Comparison of ENCODE assay signal across 15 cellular contexts in genomic region chr10:24974978-24975377, GRCh38. TPM values are rescaled to one million over a fixed set of nuclear protein-coding genes. Genes with fewer than 3 reads are reported as not detected.
A peak's percentile ranks its signal among the peaks of the same experiment; 100 is the strongest.
DNase-seq lines count a peak whose midpoint lies in the region; ATAC-seq and TF ChIP-seq lines count a peak whose summit lies in the region.
"Had no signal": no experiment of that assay in that cellular context is flagged by ENCODE, and none has a peak within 500 bp of the region (broad histone marks: within the 10 kb centered on the region; RNA-seq: fewer than 3 reads in every experiment).

No MANE protein-coding gene starts in this region.

- no peaks in the 10 kb centered on the region for H4K20me1 ChIP-seq in H9 (ENCODE audit: control insufficient read depth, insufficient read depth, insufficient read length)

- H3K79me1 ChIP-seq in H9 (ENCODE audit: insufficient read depth, low read depth, low read length, poor library complexity, severe bottlenecking), result no peaks in the 10 kb centered on the region

- H3K4me3 ChIP-seq in brain microvascular endothelial cell (ENCODE audit: low read depth, low read length) (no peak overlapping the region), right cardiac atrium (ENCODE audit: low read length) (no peak overlapping the region), gastrocnemius medialis (no peak overlapping the region), HAP-1 (no peak overlapping the region)
- H3K4me3 ChIP-seq: SK-N-MC, transverse colon had no signal

- no peak overlapping the region for H3K4ac ChIP-seq in H9 (ENCODE audit: low read depth, low read length)

- no peaks in the 10 kb centered on the region for H3K23me2 ChIP-seq in H9 (ENCODE audit: insufficient read length, low read depth, low read length, poor library complexity, severe bottlenecking)

- H2BK15ac ChIP-seq in H9 (ENCODE audit: low read depth, low read length), result no peak overlapping the region

- no peaks in the 10 kb centered on the region for H3K27me3 Mint-ChIP-seq in H9 (ENCODE audit: low read depth)

- H3K4me1 Mint-ChIP-seq in H9, result peaks cover 0 to 5% of the 10 kb centered on the region in 2 experiments; a peak in 3 of 4 replicates

- no peak overlapping the region for H2BK120ac ChIP-seq in H9 (ENCODE audit: low read depth, low read length, poor library complexity, severe bottlenecking)

- no peak overlapping the region for H2AFZ ChIP-seq in H9 (ENCODE audit: low read length)

- DNase-seq in GM04503 (ENCODE audit: low read depth), result peak; percentile 71
- DNase-seq in brain microvascular endothelial cell, result peak; percentile 52
- peak; percentile 73 to 85 (median 81) for DNase-seq in right cardiac atrium
- peak; percentile 20 to 50 for DNase-seq in gastrocnemius medialis
- no peak for DNase-seq in mesenteric fat pad (ENCODE audit: low spot score)
- DNase-seq in H9, result no peak
- DNase-seq in globus pallidus (ENCODE audit: low spot score), result no peak
- no peak for DNase-seq in HAP-1 (ENCODE audit: low spot score in 2 of 2)
- DNase-seq: activated CD4-positive, alpha-beta T cell treated with anti-CD3 and anti-CD28 coated beads, Interleukin-2, amount 50 U/mL, for 4 hours; activated naive CD4-positive, alpha-beta T cell treated with anti-CD3 and anti-CD28 coated beads for 36 hours; MM.1S; NCI-H526; posterior cingulate gyrus; transverse colon had no signal

- H4K5ac ChIP-seq in H9 (ENCODE audit: insufficient read length, low read depth, low read length), result no peak overlapping the region

- H3K9ac ChIP-seq in H9 (ENCODE audit: extremely low read depth, insufficient read length, low read length), result no peak overlapping the region

- no peak overlapping the region for H3K23ac ChIP-seq in H9 (ENCODE audit: insufficient read length, low read depth, low read length)

- intact Hi-C loops in right cardiac atrium (cut with DNase I), result no loop called here
- intact Hi-C loops in gastrocnemius medialis (cut with DNase I; ENCODE audit: low total_unique reads), result no loop called here

- no peak overlapping the region for H3K56ac ChIP-seq in H9 (ENCODE audit: insufficient read length, low read depth, low read length)

- H3K4me2 ChIP-seq in H9 (ENCODE audit: insufficient read depth, insufficient read length, low read length), result no peak overlapping the region

- H3K14ac ChIP-seq in H9 (ENCODE audit: insufficient read depth, low read length), result no peak overlapping the region

- H2BK5ac ChIP-seq in H9 (ENCODE audit: insufficient read length, low read length), result no peak overlapping the region

- no peaks in the 10 kb centered on the region for H3K36me3 ChIP-seq in brain microvascular endothelial cell (replicated peaks)
- H3K36me3 ChIP-seq in gastrocnemius medialis, result no peaks in the 10 kb centered on the region
- no peaks in the 10 kb centered on the region for H3K36me3 ChIP-seq in HAP-1 (replicated peaks)
- H3K36me3 ChIP-seq: transverse colon had no signal

- in situ Hi-C loops in brain microvascular endothelial cell (cut with HindIII; ENCODE audit: low pct_ligation_motif_present, low sequenced_read_pairs) (no loop called here), gastrocnemius medialis (cut with MboI; ENCODE audit: low sequenced_read_pairs in 4 of 4) (loop anchor here (25.0 kb wide), 2 partner anchors 238 to 338 kb away; no protein-coding TSS in a partner anchor), HAP-1 (cut with MboI; ENCODE audit: low sequenced_read_pairs) (no loop called here)

- 16% methylated on average over 2 of the region's 2 CpGs for WGBS in right cardiac atrium
- no CpG with 5 or more reads among the region's 2 CpGs for WGBS in H9 (ENCODE audit: extremely low coverage, insufficient read length, low lambda C conversion rate)

- no peak for TF ChIP-seq POLR2A in gastrocnemius medialis (IDR thresholded peaks at IDR 0.05)

- no peak overlapping the region for H4K91ac ChIP-seq in H9 (ENCODE audit: insufficient read length, low read depth, low read length)

- no peak overlapping the region for H3K27ac Mint-ChIP-seq in H9
- H3K27ac Mint-ChIP-seq: activated naive CD4-positive, alpha-beta T cell treated with anti-CD3 and anti-CD28 coated beads for 36 hours had no signal

- TF ChIP-seq CTCF in brain microvascular endothelial cell (IDR thresholded peaks at IDR 0.05; ENCODE audit: low read depth, low read length, missing control alignments) (peak; percentile 32), gastrocnemius medialis (IDR thresholded peaks at IDR 0.05 in 4 of 5, conservative IDR thresholded peaks at IDR 0.05 in 1 of 5) (no peak), H9 (conservative IDR thresholded peaks at IDR 0.05) (no peak)

- H2AK5ac ChIP-seq in H9 (ENCODE audit: insufficient read length, low read length), result no peak overlapping the region

- H4K8ac ChIP-seq in H9 (replicated peaks; ENCODE audit: insufficient read length, low read depth, low read length), result no peak overlapping the region

- no peak overlapping the region for H2BK20ac ChIP-seq in H9 (ENCODE audit: low read depth, low read length, poor library complexity, severe bottlenecking)

- no peak overlapping the region for H2BK12ac ChIP-seq in H9 (ENCODE audit: insufficient read length, low read depth, low read length)

- H3K9me3 Mint-ChIP-seq in H9, result no peaks in the 10 kb centered on the region
- H3K9me3 Mint-ChIP-seq: activated naive CD4-positive, alpha-beta T cell treated with anti-CD3 and anti-CD28 coated beads for 36 hours had no signal

- H3K4me1 ChIP-seq in right cardiac atrium (ENCODE audit: control insufficient read depth, insufficient read depth, low read length) (no peaks in the 10 kb centered on the region), gastrocnemius medialis (peaks cover 0 to 3% of the 10 kb centered on the region in 2 donors), H9 (ENCODE audit: insufficient read depth, low read length) (no peaks in the 10 kb centered on the region), HAP-1 (peaks cover 2% of the 10 kb centered on the region; the same call in 1 of the 2 replicates)
- H3K4me1 ChIP-seq: transverse colon had no signal

- H3K27ac ChIP-seq in brain microvascular endothelial cell, result no peak overlapping the region
- H3K27ac ChIP-seq in right cardiac atrium (ENCODE audit: low read length), result no peak overlapping the region
- peak overlapping the region in 1 of 4 donors; percentile 32 for H3K27ac ChIP-seq in gastrocnemius medialis
- H3K27ac ChIP-seq in H9 (ENCODE audit: insufficient read length, low read depth, low read length), result no peak overlapping the region
- H3K27ac ChIP-seq: SK-N-MC, transverse colon had no signal

- H3T11ph ChIP-seq in H9 (ENCODE audit: low read length), result no peak overlapping the region

- no peaks in the 10 kb centered on the region for H3K36me3 Mint-ChIP-seq in H9 (ENCODE audit: insufficient read depth in 1 of 3, low read depth in 3 of 3)

- ATAC-seq in right cardiac atrium, result peak; percentile 90 to 93
- peak; percentile 81 to 91 for ATAC-seq in gastrocnemius medialis

- H3K9me3 ChIP-seq in right cardiac atrium (ENCODE audit: control insufficient read depth, low read length) (no peaks in the 10 kb centered on the region), gastrocnemius medialis (no peaks in the 10 kb centered on the region), H9 (ENCODE audit: control insufficient read depth, low read depth, low read length) (no peaks in the 10 kb centered on the region), HAP-1 (no peaks in the 10 kb centered on the region; the same call in 1 of the 2 replicates)
- H3K9me3 ChIP-seq: transverse colon had no signal

- H3K18ac ChIP-seq in H9 (ENCODE audit: insufficient read length, low read depth, low read length), result no peak overlapping the region

- no peaks in the 10 kb centered on the region for H3K79me2 ChIP-seq in H9 (ENCODE audit: insufficient read depth, low read length)

- no peak overlapping the region for H3K4me3 Mint-ChIP-seq in H9
- H3K4me3 Mint-ChIP-seq: activated naive CD4-positive, alpha-beta T cell treated with anti-CD3 and anti-CD28 coated beads for 36 hours had no signal

- no peaks in the 10 kb centered on the region for H3K27me3 ChIP-seq in brain microvascular endothelial cell (replicated peaks)
- no peaks in the 10 kb centered on the region for H3K27me3 ChIP-seq in right cardiac atrium (ENCODE audit: control insufficient read depth, insufficient read depth)
- H3K27me3 ChIP-seq in gastrocnemius medialis, result no peaks in the 10 kb centered on the region
- no peaks in the 10 kb centered on the region for H3K27me3 ChIP-seq in H9 (ENCODE audit: insufficient read depth, low read length)
- no peaks in the 10 kb centered on the region for H3K27me3 ChIP-seq in HAP-1 (ENCODE audit: low read depth)
- H3K27me3 ChIP-seq: transverse colon had no signal

RNA-seq across cellular contexts. Expression of gene PRTFDC1, which starts 22.6 kb away (rescaled TPM):
- 10 to 100 TPM in 3 of 4 donors, 1 to 10 TPM in 1; 8.6 to 11.2 (median 10.6) TPM for total RNA-seq in right cardiac atrium
- polyA plus RNA-seq in right cardiac atrium, result 7.6 TPM
- total RNA-seq in gastrocnemius medialis, result 1 to 10 TPM in 2 of 4 donors, under 1 TPM in 1, not detected in 1; 0.31 to 5.4 (median 2.3) TPM
- total RNA-seq in mesenteric fat pad, result 2.7 TPM
- 6.8 and 7.5 TPM in 2 replicates for total RNA-seq in H9 (2021)

RNA-seq across cellular contexts. Expression of gene ENKUR, which starts 41.0 kb away (rescaled TPM):
- total RNA-seq in right cardiac atrium (not detected), gastrocnemius medialis (not detected), mesenteric fat pad (not detected), H9 (2021) (0.26 TPM in 1 of 2 replicates, not detected in the other)
- polyA plus RNA-seq in right cardiac atrium, result not detected
- total RNA-seq: activated naive CD4-positive, alpha-beta T cell treated with anti-CD3 and anti-CD28 coated beads for 36 hours had no signal

RNA-seq across cellular contexts. Expression of gene THNSL1, which starts 41.4 kb away (rescaled TPM):
- total RNA-seq in right cardiac atrium (1 to 10 TPM; 1.9 to 4.6 (median 3.6) TPM), gastrocnemius medialis (1 to 10 TPM in 3 of 4 donors, under 1 TPM in 1; 0.82 to 2.0 (median 1.7) TPM), mesenteric fat pad (0.64 TPM), H9 (2021) (3.9 and 4.2 TPM in 2 replicates)
- 3.1 TPM for polyA plus RNA-seq in right cardiac atrium

Comparison
In these comparisons a context has a peak if more than half of its experiments do, and no peak if none do; other contexts are left out.
1. DNase-seq: peak in GM04503 (single experiment), brain microvascular endothelial cell (single experiment), right cardiac atrium (3 of 3) and gastrocnemius medialis (2 of 2); none in mesenteric fat pad (single experiment), H9 (single experiment), globus pallidus (single experiment) and HAP-1 (0 of 2).
2. in situ Hi-C loops: an anchor here in gastrocnemius medialis (25.0 kb wide); none called in brain microvascular endothelial cell and HAP-1.